29 cellular contexts compared by ENCODE assay signal in genomic region chr10:124288928-124289921, GRCh38.
DNase-seq lines count a peak whose midpoint lies in the region; ATAC-seq and TF ChIP-seq lines count a peak whose summit lies in the region.
"Had no signal": no experiment of that assay in that cellular context is flagged by ENCODE, and none has a peak within 500 bp of the region (broad histone marks: within the 10 kb centered on the region; RNA-seq: fewer than 3 reads in every experiment).

No MANE protein-coding gene starts in this region.

- peak; percentile 57 for DNase-seq in RPMI7951 (ENCODE audit: low read depth)
- peak; percentile 31 to 75 for DNase-seq in left lung
- DNase-seq in spleen, result peak; percentile 22
- no peak for DNase-seq in immature natural killer cell
- DNase-seq in HuH-7.5 (ENCODE audit: low spot score), result no peak
- no peak for DNase-seq in medulla oblongata (ENCODE audit: extremely low spot score)
- DNase-seq: activated CD4-positive, alpha-beta T cell treated with anti-CD3 and anti-CD28 coated beads, Interleukin-2, amount 50 U/mL, for 4 hours; activated CD4-positive, CD25-positive, alpha-beta regulatory T cell; activated CD8-positive, alpha-beta memory T cell treated with anti-CD3 and anti-CD28 coated beads, Interleukin-2, amount 50 U/mL, for 4 hours; anterior cingulate cortex; CD8-positive, alpha-beta T cell; dermis blood vessel endothelial cell; hippocampal formation; IMR-90; naive B cell; NCI-H1105; NCI-H187 treated with DMSO at 0.1 percent for 48 hours; NCI-H510A treated with DMSO at 0.1 percent for 48 hours; NK-92 treated with Interleukin-12 subunit alpha and Interleukin-12 subunit beta, amount 100 ng/mL, for 24 hours; occipital lobe; PC-3; SIG-M5; stimulated activated CD4-positive, alpha-beta T cell treated with anti-CD3 and anti-CD28 coated beads, Interleukin-2, amount 100 ng/mL, for 48 hours had no signal

- H3K4me1 ChIP-seq in HEK293 (ENCODE audit: control insufficient read depth, insufficient read depth, low read length) (no peaks in the 10 kb centered on the region), left lung (peaks cover 0 to 71% of the 10 kb centered on the region in 2 donors), spleen (peaks cover 7 to 61% (median 29%) of the 10 kb centered on the region in 6 donors)
- H3K4me1 ChIP-seq: gastroesophageal sphincter had no signal

- TF ChIP-seq POLR2A in spleen (IDR thresholded peaks at IDR 0.05), result no peak

- H3K4me1 Mint-ChIP-seq in immature natural killer cell, result no peaks in the 10 kb centered on the region
- H3K4me1 Mint-ChIP-seq: mesothelial cell of epicardium had no signal

- POLR2A ChIA-PET in HEK293 (lab: Yijun Ruan, JAX), result no interaction called here

- H3K4me3 ChIP-seq in HEK293 (ENCODE audit: low read depth, low read length) (no peak overlapping the region), left lung (no peak overlapping the region), spleen (no peak overlapping the region)
- H3K4me3 ChIP-seq: cardiac muscle cell, gastroesophageal sphincter had no signal

- H3K27ac ChIP-seq in HEK293 (ENCODE audit: extremely low read depth, low read depth, low read length) (no peak overlapping the region), left lung (peak overlapping the region in 1 of 2 donors; percentile 82), spleen (peak overlapping the region in 5 of 8 donors; percentile 8 to 84 (median 77))
- H3K27ac ChIP-seq: cardiac muscle cell, gastroesophageal sphincter had no signal

- 78 to 93% (median 87%) methylated on average over 21 of the region's 21 CpGs for WGBS in spleen, 5 donors

- no peak overlapping the region for H3K27ac Mint-ChIP-seq in immature natural killer cell
- H3K27ac Mint-ChIP-seq: activated naive CD8-positive, alpha-beta T cell; activated T-helper 2 cell treated with anti-CD3 and anti-CD28 coated beads, Interferon-gamma antibody, Interleukin-2, Interleukin-4, amounts not matched to agents 10 μg/mL and 5 μg/mL and 100 μg/mL, durations not matched to agents 14 hours and 24 hours and 36 hours; CD8-positive, alpha-beta T cell; mesothelial cell of epicardium had no signal

- no peak for ATAC-seq in left lung
- ATAC-seq: CD8-positive, alpha-beta T cell; gastroesophageal sphincter; PC-3 had no signal

- intact Hi-C loops in left lung (cut with DNase I) (no loop called here), spleen (cut with DNase I; ENCODE audit: low total_unique reads) (no loop called here)

- H3K36me3 ChIP-seq in HEK293 (ENCODE audit: control insufficient read depth in 2 of 2, insufficient read depth in 1 of 2, low read length in 2 of 2) (no peaks in the 10 kb centered on the region), left lung (no peaks in the 10 kb centered on the region), spleen (no peaks in the 10 kb centered on the region)
- H3K36me3 ChIP-seq: cardiac muscle cell, gastroesophageal sphincter had no signal

- no peaks in the 10 kb centered on the region for H3K36me3 Mint-ChIP-seq in immature natural killer cell
- H3K36me3 Mint-ChIP-seq: activated naive CD8-positive, alpha-beta T cell; CD8-positive, alpha-beta T cell; mesothelial cell of epicardium; naive B cell had no signal

- CTCF ChIA-PET in HEK293 (lab: Yijun Ruan, JAX), result interaction anchor here (0.5 kb wide), 1 partner anchor 102 kb away, joined by 3 read pairs; no protein-coding TSS in a partner anchor

- no peak overlapping the region for H3K4me3 Mint-ChIP-seq in immature natural killer cell
- H3K4me3 Mint-ChIP-seq: activated naive CD8-positive, alpha-beta T cell; CD8-positive, alpha-beta T cell; mesothelial cell of epicardium; naive B cell had no signal

- H3K27me3 Mint-ChIP-seq in immature natural killer cell (ENCODE audit: low read depth in 3 of 3), result peaks cover 1 to 3% (median 3%) of the 10 kb centered on the region in 3 donors
- H3K27me3 Mint-ChIP-seq: activated naive CD8-positive, alpha-beta T cell had no signal

- H3K9me3 Mint-ChIP-seq in immature natural killer cell, result no peaks in the 10 kb centered on the region
- H3K9me3 Mint-ChIP-seq: activated T-helper 2 cell treated with anti-CD3 and anti-CD28 coated beads, Interferon-gamma antibody, Interleukin-2, Interleukin-4, amounts not matched to agents 10 μg/mL and 5 μg/mL and 100 μg/mL, durations not matched to agents 14 hours and 24 hours and 36 hours; CD8-positive, alpha-beta T cell; mesothelial cell of epicardium had no signal

- H3K9me3 ChIP-seq in HEK293 (ENCODE audit: control insufficient read depth, insufficient read depth, low read depth, low read length) (no peaks in the 10 kb centered on the region), left lung (no peaks in the 10 kb centered on the region), spleen (no peaks in the 10 kb centered on the region)
- H3K9me3 ChIP-seq: gastroesophageal sphincter had no signal

- no peak for TF ChIP-seq CTCF in HEK293 (tag by site-specific recombination; IDR thresholded peaks at IDR 0.05)
- TF ChIP-seq CTCF in left lung (IDR thresholded peaks at IDR 0.05), result no peak
- TF ChIP-seq CTCF in spleen (IDR thresholded peaks at IDR 0.05 in 8 of 11, conservative IDR thresholded peaks at IDR 0.05 in 3 of 11), result no peak

- H3K27me3 ChIP-seq in left lung, result no peaks in the 10 kb centered on the region
- H3K27me3 ChIP-seq in spleen (replicated peaks in 1 of 7), result no peaks in the 10 kb centered on the region
- H3K27me3 ChIP-seq: cardiac muscle cell, gastroesophageal sphincter had no signal

TF ChIP-seq in HEK293, 187 proteins besides CTCF, POLR2A, EP300 and RAD21:
- no peak for TF ChIP-seq ZNF146 (tag by site-specific recombination; IDR thresholded peaks at IDR 0.05)
- peak; percentile 84 for TF ChIP-seq ZNF239 (tag by site-specific recombination; IDR thresholded peaks at IDR 0.05)

Comparison
In these comparisons a context has a peak if more than half of its experiments do, and no peak if none do; other contexts are left out.
1. DNase-seq: peak in RPMI7951 (single experiment), left lung (2 of 2) and spleen (single experiment); none in immature natural killer cell (0 of 3), HuH-7.5 (single experiment) and medulla oblongata (single experiment).